Comparison of ENCODE assay signal across 25 cellular contexts in the genomic region with DNA sequence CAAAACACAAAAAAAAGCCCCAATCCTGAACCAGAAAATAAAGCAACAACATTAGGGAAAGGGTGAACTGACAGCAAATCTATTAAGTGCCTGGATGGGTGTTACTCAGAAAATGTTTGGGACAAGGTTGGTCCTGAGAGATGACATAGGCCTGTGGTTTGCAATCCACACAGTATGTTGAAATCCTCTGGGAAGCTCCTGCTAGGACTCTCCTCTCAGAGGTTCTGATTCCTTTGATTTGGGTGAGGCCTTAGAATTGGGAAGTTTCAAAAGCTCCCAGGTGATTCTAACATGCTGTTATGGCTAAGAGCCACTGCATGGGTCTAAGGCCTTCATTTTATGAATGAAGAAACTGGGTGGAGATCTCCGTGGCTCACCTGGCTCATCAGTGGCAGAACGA. TPM values are rescaled to one million over a fixed set of nuclear protein-coding genes. Genes with fewer than 3 reads are reported as not detected.
DNase-seq lines count a peak whose midpoint lies in the region; ATAC-seq, FAIRE-seq and TF ChIP-seq lines count a peak whose summit lies in the region.
"Had no signal": no experiment of that assay in that cellular context is flagged by ENCODE, and none has a peak within 500 bp of the region (broad histone marks: within the 10 kb centered on the region; RNA-seq: fewer than 3 reads in every experiment).

No MANE protein-coding gene starts in this region.

- TF ChIP-seq POLR2A in H54 (IDR thresholded peaks at IDR 0.05; ENCODE audit: low read depth, low read length) (no peak), uterus (IDR thresholded peaks at IDR 0.05) (no peak), GM12891 (IDR thresholded peaks at IDR 0.05; ENCODE audit: low read depth, low read length) (no peak)

- H3K4me2 ChIP-seq in astrocyte (ENCODE audit: low read length), result no peak overlapping the region

- H3K27ac ChIP-seq in astrocyte (ENCODE audit: low read depth, low read length) (no peak overlapping the region), left lung (no peak overlapping the region), uterus (peak overlapping the region; percentile 44 to 52)
- H3K27ac ChIP-seq: sigmoid colon, testis had no signal

- H3K36me3 ChIP-seq in astrocyte (ENCODE audit: insufficient read depth, low read length), result no peaks in the 10 kb centered on the region
- H3K36me3 ChIP-seq in left lung, result no peaks in the 10 kb centered on the region
- no peaks in the 10 kb centered on the region for H3K36me3 ChIP-seq in uterus
- H3K36me3 ChIP-seq in MG63, result no peaks in the 10 kb centered on the region
- H3K36me3 ChIP-seq: sigmoid colon had no signal

- H3K4me1 ChIP-seq in astrocyte (ENCODE audit: insufficient read depth, low read length) (peaks cover 5% of the 10 kb centered on the region), left lung (no peaks in the 10 kb centered on the region), uterus (peaks cover 0 to 7% of the 10 kb centered on the region in 2 donors)
- H3K4me1 ChIP-seq: testis had no signal

- no peaks in the 10 kb centered on the region for H3K9me3 Mint-ChIP-seq in astrocyte (ENCODE audit: unreplicated experiment)
- H3K9me3 Mint-ChIP-seq: activated naive CD8-positive, alpha-beta T cell treated with anti-CD3 and anti-CD28 coated beads, Interleukin-2, amount 50 U/mL, for 24 hours; activated T-cell treated with anti-CD3 and anti-CD28 coated beads, Interleukin-2, amount 50 U/mL, for 4 hours had no signal

- H3K27ac Mint-ChIP-seq in astrocyte (ENCODE audit: unreplicated experiment), result peak overlapping the region; percentile 93
- H3K27ac Mint-ChIP-seq: activated CD4-positive, alpha-beta T cell treated with anti-CD3 and anti-CD28 coated beads for 36 hours; activated naive CD8-positive, alpha-beta T cell treated with anti-CD3 and anti-CD28 coated beads, Interleukin-2, amount 50 U/mL, for 24 hours; CD4-positive, alpha-beta memory T cell had no signal

- H3K27me3 Mint-ChIP-seq in astrocyte (ENCODE audit: low read depth, unreplicated experiment), result no peaks in the 10 kb centered on the region

- H3K79me2 ChIP-seq in astrocyte (ENCODE audit: insufficient read depth, low read length), result no peaks in the 10 kb centered on the region

- H3K4me1 Mint-ChIP-seq in astrocyte (ENCODE audit: low read depth, unreplicated experiment), result peaks cover 37% of the 10 kb centered on the region

- no peak for TF ChIP-seq CTCF in astrocyte (IDR thresholded peaks at IDR 0.05; ENCODE audit: insufficient read depth, low read depth, low read length)
- TF ChIP-seq CTCF in left lung (IDR thresholded peaks at IDR 0.05), result no peak
- TF ChIP-seq CTCF in uterus (IDR thresholded peaks at IDR 0.05), result no peak

- no peaks in the 10 kb centered on the region for H4K20me1 ChIP-seq in astrocyte (ENCODE audit: insufficient read depth, low read length)

- ATAC-seq in left lung (peak; percentile 33), HG03342 (IDR thresholded peaks at IDR 0.05; ENCODE audit: unreplicated experiment) (no peak)
- ATAC-seq: activated CD4-positive, alpha-beta T cell treated with anti-CD3 and anti-CD28 coated beads for 36 hours; activated naive CD8-positive, alpha-beta T cell treated with anti-CD3 and anti-CD28 coated beads, Interleukin-2, amount 50 U/mL, for 24 hours; activated T-cell treated with anti-CD3 and anti-CD28 coated beads, Interleukin-2, amount 50 U/mL, for 4 hours had no signal

- no peak overlapping the region for H2AFZ ChIP-seq in astrocyte (ENCODE audit: low read depth, low read length)

- H3K27me3 ChIP-seq in astrocyte (ENCODE audit: insufficient read depth, low read length) (no peaks in the 10 kb centered on the region), left lung (no peaks in the 10 kb centered on the region), uterus (no peaks in the 10 kb centered on the region), MG63 (no peaks in the 10 kb centered on the region)
- H3K27me3 ChIP-seq: sigmoid colon, testis had no signal

- intact Hi-C loops in left lung (cut with DNase I) (no loop called here), uterus (cut with DNase I; ENCODE audit: low total_unique reads) (no loop called here)

- H3K36me3 Mint-ChIP-seq in astrocyte (ENCODE audit: low read depth, unreplicated experiment), result peaks cover 2% of the 10 kb centered on the region
- H3K36me3 Mint-ChIP-seq: CD4-positive, alpha-beta memory T cell had no signal

- FAIRE-seq in H54 (lab: Jason Lieb, UNC) (peak; percentile 48), astrocyte (lab: Jason Lieb, UNC) (no peak), GM12891 (lab: Jason Lieb, UNC) (no peak)
- FAIRE-seq: endothelial cell of umbilical vein had no signal

- DNase-seq in H54 (ENCODE audit: insufficient read length, low spot score) (no peak), astrocyte (ENCODE audit: low read depth) (no peak), left lung (no peak), uterus (no peak), MG63 (no peak), GM12891 (ENCODE audit: insufficient read length, low spot score) (no peak)
- DNase-seq: activated CD4-positive, alpha-beta T cell treated with anti-CD3 and anti-CD28 coated beads for 36 hours; activated naive CD8-positive, alpha-beta T cell treated with anti-CD3 and anti-CD28 coated beads, Interleukin-2, amount 50 U/mL, for 24 hours; activated T-cell treated with anti-CD3 and anti-CD28 coated beads, Interleukin-2, amount 50 U/mL, for 4 hours; CD4-positive, alpha-beta memory T cell; DMS 273 treated with DMSO at 0.1 percent for 48 hours; HCEC 1CT; kidney glomerular epithelial cell; NCI-H1417; NCI-H2081 treated with DMSO at 0.1 percent for 48 hours; NCI-H345; NCI-H748 treated with DMSO at 0.1 percent for 48 hours; posterior cingulate gyrus; RPMI8226; sigmoid colon; stimulated activated CD4-positive, alpha-beta T cell treated with anti-CD3 and anti-CD28 coated beads, Interleukin-15, amount 100 ng/mL, for 24 hours; stimulated activated naive CD4-positive, alpha-beta T cell treated with Interleukin-2 at 50 U/mL for 16 hours; testis had no signal

- H3K9ac ChIP-seq in astrocyte (ENCODE audit: low read length), result no peak overlapping the region

- no peak overlapping the region for H3K4me3 Mint-ChIP-seq in astrocyte (ENCODE audit: unreplicated experiment)
- H3K4me3 Mint-ChIP-seq: activated CD4-positive, alpha-beta T cell treated with anti-CD3 and anti-CD28 coated beads for 36 hours; activated naive CD8-positive, alpha-beta T cell treated with anti-CD3 and anti-CD28 coated beads, Interleukin-2, amount 50 U/mL, for 24 hours; activated T-cell treated with anti-CD3 and anti-CD28 coated beads, Interleukin-2, amount 50 U/mL, for 4 hours; CD4-positive, alpha-beta memory T cell had no signal

- no peaks in the 10 kb centered on the region for H3K9me3 ChIP-seq in astrocyte (ENCODE audit: insufficient read depth, low read depth, low read length)
- no peaks in the 10 kb centered on the region for H3K9me3 ChIP-seq in left lung
- no peaks in the 10 kb centered on the region for H3K9me3 ChIP-seq in uterus
- no peaks in the 10 kb centered on the region for H3K9me3 ChIP-seq in MG63
- H3K9me3 ChIP-seq: sigmoid colon, testis had no signal

- H3K4me3 ChIP-seq in astrocyte (ENCODE audit: insufficient read depth, low read depth, low read length) (no peak overlapping the region), left lung (no peak overlapping the region), uterus (no peak overlapping the region), MG63 (no peak overlapping the region)
- H3K4me3 ChIP-seq: sigmoid colon, testis had no signal

TF ChIP-seq in GM12891, 5 proteins besides CTCF, POLR2A, EP300 and RAD21:
- no peak for TF ChIP-seq TAF1 (IDR thresholded peaks at IDR 0.05; ENCODE audit: low read depth, low read length)
- TF ChIP-seq POLR2AphosphoS5 (IDR thresholded peaks at IDR 0.05; ENCODE audit: low read depth, low read length), result no peak
- no peak for TF ChIP-seq PAX5 (IDR thresholded peaks at IDR 0.05; ENCODE audit: insufficient read depth, low read length, severe bottlenecking)
- no peak for TF ChIP-seq SPI1 (IDR thresholded peaks at IDR 0.05; ENCODE audit: low read depth, low read length)
- TF ChIP-seq POU2F2 (IDR thresholded peaks at IDR 0.05; ENCODE audit: low read depth, low read length), result no peak
TF ChIP-seq in GM12891: peak in this region for 0.

RNA-seq across cellular contexts. Expression of a gene that starts 18.4 kb away (rescaled TPM):
- total RNA-seq in astrocyte, result 34.1 and 35.6 TPM in 2 replicates
- 10 to 100 TPM; 37.4 to 78.8 TPM for total RNA-seq in left lung
- 100 to 1,000 TPM in 1 of 4 donors, 10 to 100 TPM in 3; 15.1 to 200 (median 38.6) TPM for total RNA-seq in uterus
- 1.3 and 4.0 TPM in 2 replicates for total RNA-seq in MG63 (2014; rRNA removed; shearing (Covaris generic); ENCODE audit: low replicate concordance)
- 0.47 TPM for polyA plus RNA-seq in GM12891 (2012; ENCODE audit: low read depth, missing spikeins)
- total RNA-seq: CD4-positive, alpha-beta memory T cell had no signal
- polyA plus RNA-seq: CD4-positive, alpha-beta memory T cell had no signal

Comparison
In these comparisons a context has a peak if more than half of its experiments do, and no peak if none do; other contexts are left out.
1. H3K27ac ChIP-seq: peak in uterus (2 of 2); none in astrocyte (single experiment) and left lung (0 of 2).